In the genomic region with DNA sequence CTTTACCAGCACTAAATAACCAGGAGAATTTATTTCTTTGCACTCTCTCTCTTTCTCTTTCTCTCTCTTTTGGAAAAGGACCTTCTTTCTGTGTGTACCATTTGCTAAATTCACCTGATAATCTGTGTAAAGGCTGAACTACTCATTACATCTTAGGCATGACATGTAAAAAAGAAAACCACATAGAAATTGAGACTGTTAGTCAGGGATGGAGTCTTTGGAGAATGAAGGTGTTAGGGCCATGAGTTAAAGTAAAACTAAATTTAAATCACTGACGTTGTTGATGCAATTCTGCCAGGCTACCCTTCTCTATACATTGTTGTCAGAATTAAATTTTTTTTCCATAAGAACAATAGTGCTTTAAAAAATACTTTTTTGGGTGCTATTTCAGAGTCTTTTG, we compare ENCODE assay signal across 1 cellular context.
TF ChIP-seq lines count a peak whose summit lies in the region.

No MANE protein-coding gene starts in this region.

TF ChIP-seq in GM12878, 131 proteins besides CTCF, POLR2A, EP300 and RAD21:
- TF ChIP-seq MYC (IDR thresholded peaks at IDR 0.05; ENCODE audit: insufficient read depth, insufficient read length, insufficient replicate concordance, low read length, severe bottlenecking), result no peak
- TF ChIP-seq, protein P1, sequence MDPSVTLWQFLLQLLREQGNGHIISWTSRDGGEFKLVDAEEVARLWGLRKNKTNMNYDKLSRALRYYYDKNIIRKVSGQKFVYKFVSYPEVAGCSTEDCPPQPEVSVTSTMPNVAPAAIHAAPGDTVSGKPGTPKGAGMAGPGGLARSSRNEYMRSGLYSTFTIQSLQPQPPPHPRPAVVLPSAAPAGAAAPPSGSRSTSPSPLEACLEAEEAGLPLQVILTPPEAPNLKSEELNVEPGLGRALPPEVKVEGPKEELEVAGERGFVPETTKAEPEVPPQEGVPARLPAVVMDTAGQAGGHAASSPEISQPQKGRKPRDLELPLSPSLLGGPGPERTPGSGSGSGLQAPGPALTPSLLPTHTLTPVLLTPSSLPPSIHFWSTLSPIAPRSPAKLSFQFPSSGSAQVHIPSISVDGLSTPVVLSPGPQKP (IDR thresholded peaks at IDR 0.05; ENCODE audit: low read depth, low read length), result no peak
- TF ChIP-seq RB1 (IDR thresholded peaks at IDR 0.05; ENCODE audit: borderline replicate concordance), result no peak
- no peak for TF ChIP-seq ZNF207 (IDR thresholded peaks at IDR 0.05; ENCODE audit: borderline replicate concordance)
- TF ChIP-seq CBX5 (IDR thresholded peaks at IDR 0.05; ENCODE audit: low read depth), result no peak
- TF ChIP-seq JUNB (IDR thresholded peaks at IDR 0.05), result no peak
- TF ChIP-seq NBN (IDR thresholded peaks at IDR 0.05), result no peak
